In genomic region chr3:123489400-123490004, GRCh38 we compare ENCODE assay signal across 8 cellular contexts. TPM values are rescaled to one million over a fixed set of nuclear protein-coding genes. Genes with fewer than 3 reads are reported as not detected.
DNase-seq lines count a peak whose midpoint lies in the region; ATAC-seq and TF ChIP-seq lines count a peak whose summit lies in the region.

No MANE protein-coding gene starts in this region.

- no peak overlapping the region for H3K27ac Mint-ChIP-seq in activated CD4-positive, alpha-beta T cell treated with anti-CD3 and anti-CD28 coated beads, Interleukin-2, amount 10 ng/mL, durations not matched to agents 24 days and 14 days
- H3K27ac Mint-ChIP-seq in endothelial cell (ENCODE audit: unreplicated experiment) (no peak overlapping the region), mesothelial cell of epicardium (no peak overlapping the region)

- CTCF ChIA-PET in AG04450 (lab: Charles Lee): interaction anchor here (0.6 to 4.9 kb wide), 28 partner anchors 8 to 1943 kb away, joined by 3 to 108 read pairs (median 3); no protein-coding TSS in a partner anchor

- H3K27ac ChIP-seq in AG04450 (ENCODE audit: low read depth, low read length) (no peak overlapping the region), stomach smooth muscle (ENCODE audit: low read length) (peak overlapping the region; percentile 71)

- in situ Hi-C loops in GM13976 (cut with MboI; ENCODE audit: low sequenced_read_pairs, unreplicated experiment): no loop called here

- peak; percentile 94 for TF ChIP-seq CTCF in AG04450 (IDR thresholded peaks at IDR 0.05; ENCODE audit: low read depth, low read length)
- peak; percentile 81 for TF ChIP-seq CTCF in GM13976 (IDR thresholded peaks at IDR 0.05; ENCODE audit: borderline replicate concordance, control extremely low read depth, extremely low read depth, insufficient read depth, missing control alignments)
- peak; percentile 93 for TF ChIP-seq CTCF in endothelial cell (IDR thresholded peaks at IDR 0.05; ENCODE audit: unreplicated experiment)
- TF ChIP-seq CTCF in mesothelial cell of epicardium (IDR thresholded peaks at IDR 0.05; ENCODE audit: unreplicated experiment): peak; percentile 75

- peaks cover 5% of the 10 kb centered on the region for H3K27me3 ChIP-seq in AG04450 (ENCODE audit: control insufficient read depth, insufficient read depth, low read length)
- H3K27me3 ChIP-seq in stomach smooth muscle (ENCODE audit: control insufficient read depth in 1 of 2, insufficient read depth in 2 of 2, low read length in 2 of 2): no peaks in the 10 kb centered on the region

- H3K4me3 ChIP-seq in AG04450 (ENCODE audit: low read depth, low read length) (no peak overlapping the region), stomach smooth muscle (ENCODE audit: low read length in 2 of 2) (peak overlapping the region in 1 of 2 donors; percentile 35)

- intact Hi-C loops in activated CD4-positive, alpha-beta T cell treated with anti-CD3 and anti-CD28 coated beads, Interleukin-2, amount 10 ng/mL, durations not matched to agents 24 days and 14 days (cut with micrococcal nuclease): loop anchor here (1.0 kb wide), 1 partner anchor 160 kb away; no protein-coding TSS in a partner anchor

- peaks cover 3% of the 10 kb centered on the region in 2 donors for H3K36me3 ChIP-seq in stomach smooth muscle (ENCODE audit: control insufficient read depth in 2 of 2, insufficient read depth in 2 of 2, low read length in 2 of 2)

- H3K36me3 Mint-ChIP-seq in activated CD4-positive, alpha-beta T cell treated with anti-CD3 and anti-CD28 coated beads, Interleukin-2, amount 10 ng/mL, durations not matched to agents 24 days and 14 days (ENCODE audit: low read depth): no peaks in the 10 kb centered on the region
- H3K36me3 Mint-ChIP-seq in endothelial cell (ENCODE audit: low read depth, unreplicated experiment): no peaks in the 10 kb centered on the region
- H3K36me3 Mint-ChIP-seq in mesothelial cell of epicardium: peaks cover 2% of the 10 kb centered on the region

- H3K4me3 Mint-ChIP-seq in activated CD4-positive, alpha-beta T cell treated with anti-CD3 and anti-CD28 coated beads, Interleukin-2, amount 10 ng/mL, durations not matched to agents 24 days and 14 days: no peak overlapping the region
- H3K4me3 Mint-ChIP-seq in endothelial cell (ENCODE audit: unreplicated experiment): no peak overlapping the region
- no peak overlapping the region for H3K4me3 Mint-ChIP-seq in mesothelial cell of epicardium

- peak; percentile 26 for DNase-seq in AG04450 (ENCODE audit: low read depth, low spot score)
- DNase-seq in GM13976 (ENCODE audit: low spot score): peak; percentile 75
- peak; percentile 37 for DNase-seq in NCI-H2171 (lab: John Stamatoyannopoulos, UW)
- DNase-seq in activated CD4-positive, alpha-beta T cell treated with anti-CD3 and anti-CD28 coated beads, Interleukin-2, amount 10 ng/mL, durations not matched to agents 24 days and 14 days: peak; percentile 84
- DNase-seq in endothelial cell (ENCODE audit: low spot score): peak; percentile 85
- DNase-seq in mesothelial cell of epicardium (ENCODE audit: low spot score in 2 of 2, unreplicated experiment in 2 of 2): peak; percentile 44 to 82

- no peaks in the 10 kb centered on the region for H3K9me3 Mint-ChIP-seq in activated CD4-positive, alpha-beta T cell treated with anti-CD3 and anti-CD28 coated beads, Interleukin-2, amount 10 ng/mL, durations not matched to agents 24 days and 14 days
- H3K9me3 Mint-ChIP-seq in endothelial cell (ENCODE audit: unreplicated experiment): no peaks in the 10 kb centered on the region
- H3K9me3 Mint-ChIP-seq in mesothelial cell of epicardium: no peaks in the 10 kb centered on the region

- peaks cover 12% of the 10 kb centered on the region for H3K4me1 ChIP-seq in stomach smooth muscle (ENCODE audit: control insufficient read depth, insufficient read depth, low read length)

- H3K4me1 Mint-ChIP-seq in activated CD4-positive, alpha-beta T cell treated with anti-CD3 and anti-CD28 coated beads, Interleukin-2, amount 10 ng/mL, durations not matched to agents 24 days and 14 days: no peaks in the 10 kb centered on the region
- H3K4me1 Mint-ChIP-seq in endothelial cell (ENCODE audit: unreplicated experiment) (peaks cover 8% of the 10 kb centered on the region), mesothelial cell of epicardium (no peaks in the 10 kb centered on the region)

- H3K9ac ChIP-seq in stomach smooth muscle (ENCODE audit: low read length in 2 of 2): no peak overlapping the region

- H3K27me3 Mint-ChIP-seq in activated CD4-positive, alpha-beta T cell treated with anti-CD3 and anti-CD28 coated beads, Interleukin-2, amount 10 ng/mL, durations not matched to agents 24 days and 14 days: no peaks in the 10 kb centered on the region
- no peaks in the 10 kb centered on the region for H3K27me3 Mint-ChIP-seq in endothelial cell (ENCODE audit: unreplicated experiment)
- H3K27me3 Mint-ChIP-seq in mesothelial cell of epicardium (ENCODE audit: low read depth): peaks cover 7% of the 10 kb centered on the region

- H3K9me3 ChIP-seq in AG04450 (ENCODE audit: control insufficient read depth, insufficient read depth, low read length): no peaks in the 10 kb centered on the region
- H3K9me3 ChIP-seq in stomach smooth muscle (ENCODE audit: control insufficient read depth in 2 of 2, low read length in 2 of 2): no peaks in the 10 kb centered on the region

- POLR2A ChIA-PET in AG04450 (lab: Yijun Ruan, JAX): no interaction called here

- no peak for ATAC-seq in GM18861 (IDR thresholded peaks at IDR 0.05; ENCODE audit: unreplicated experiment)

RNA-seq across cellular contexts. Expression of gene ADCY5, which starts 40.6 kb away (rescaled TPM):
- 0.20 and 0.24 TPM in 2 replicates for polyA plus RNA-seq in AG04450 (2011; rRNA removed)
- polyA minus RNA-seq in AG04450 (2011; rRNA and poly(A)+ RNA removed): 0.46 and 1.00 TPM in 2 replicates
- not detected in 2 replicates for total RNA-seq in activated CD4-positive, alpha-beta T cell treated with anti-CD3 and anti-CD28 coated beads, Interleukin-2, amount 10 ng/mL, durations not matched to agents 24 days and 14 days
- 1.0 TPM for total RNA-seq in endothelial cell (ENCODE audit: unreplicated experiment)
- total RNA-seq in mesothelial cell of epicardium: 6.8 to 8.4 TPM (median 7.2 TPM) in 3 replicates

Comparison
In these comparisons a context has a peak if more than half of its experiments do, and no peak if none do; other contexts are left out.
1. DNase-seq: peak in every context shown above with its lines; median percentile 85 in endothelial cell; 84 in activated CD4-positive, alpha-beta T cell treated with anti-CD3 and anti-CD28 coated beads, Interleukin-2, amount 10 ng/mL, durations not matched to agents 24 days and 14 days; 75 in GM13976; 63 in mesothelial cell of epicardium; 37 in NCI-H2171; 26 in AG04450.